ENCODE assay signal across 2 cellular contexts in genomic region chr15:82184355-82184754, GRCh38.
TF ChIP-seq lines count a peak whose summit lies in the region.

No MANE protein-coding gene starts in this region.

TF ChIP-seq in SK-N-SH, 30 proteins besides CTCF, POLR2A, EP300 and RAD21:
- TF ChIP-seq REST (IDR thresholded peaks at IDR 0.05; ENCODE audit: low read depth, low read length), result no peak
- TF ChIP-seq RCOR1 (IDR thresholded peaks at IDR 0.05; ENCODE audit: low read length), result no peak
- no peak for TF ChIP-seq PBX3 (IDR thresholded peaks at IDR 0.05)
- TF ChIP-seq GATA2 (CRISPR knock-in tag; IDR thresholded peaks at IDR 0.05), result no peak
- no peak for TF ChIP-seq FOXJ3 (CRISPR knock-in tag; IDR thresholded peaks at IDR 0.05)
- no peak for TF ChIP-seq ELF1 (IDR thresholded peaks at IDR 0.05)
- TF ChIP-seq RXRA (IDR thresholded peaks at IDR 0.05; ENCODE audit: borderline replicate concordance, low read depth), result no peak
- no peak for TF ChIP-seq MEF2A (IDR thresholded peaks at IDR 0.05; ENCODE audit: borderline replicate concordance, low read depth)
- TF ChIP-seq FOSL2 (IDR thresholded peaks at IDR 0.05; ENCODE audit: borderline replicate concordance, low read depth), result no peak
- no peak for TF ChIP-seq NRF1 (IDR thresholded peaks at IDR 0.05; ENCODE audit: low read depth, low read length)
- no peak for TF ChIP-seq SIN3A (IDR thresholded peaks at IDR 0.05; ENCODE audit: borderline replicate concordance, low read depth, low read length)
- TF ChIP-seq MXI1 (IDR thresholded peaks at IDR 0.05; ENCODE audit: low read depth, low read length), result no peak
- TF ChIP-seq MAX (IDR thresholded peaks at IDR 0.05; ENCODE audit: low read depth), result no peak
- TF ChIP-seq POLR2AphosphoS5 (IDR thresholded peaks at IDR 0.05; ENCODE audit: low read depth, low read length), result no peak
- TF ChIP-seq TAF1 (IDR thresholded peaks at IDR 0.05; ENCODE audit: borderline replicate concordance, low read depth, low read length), result no peak
- no peak for TF ChIP-seq TCF12 (IDR thresholded peaks at IDR 0.05)
- no peak for TF ChIP-seq TEAD4 (IDR thresholded peaks at IDR 0.05; ENCODE audit: borderline replicate concordance, insufficient read depth)
- no peak for TF ChIP-seq GABPA (IDR thresholded peaks at IDR 0.05; ENCODE audit: low read depth)
- no peak for TF ChIP-seq YY1 (IDR thresholded peaks at IDR 0.05; ENCODE audit: low read depth)

TF ChIP-seq in SK-N-SH treated with all-trans-retinoic acid at 6 μM for 48 hours, 23 proteins besides CTCF, POLR2A, EP300 and RAD21 (continued from another document):
- no peak for TF ChIP-seq ARNTL (CRISPR knock-in tag; IDR thresholded peaks at IDR 0.05; ENCODE audit: borderline replicate concordance, low read depth)
- TF ChIP-seq ZFP3 (CRISPR knock-in tag; IDR thresholded peaks at IDR 0.05), result no peak
- no peak for TF ChIP-seq ZNF8 (CRISPR knock-in tag; IDR thresholded peaks at IDR 0.05)
- TF ChIP-seq ZC3H10 (CRISPR knock-in tag; IDR thresholded peaks at IDR 0.05), result no peak
- TF ChIP-seq ZFP30 (CRISPR knock-in tag; IDR thresholded peaks at IDR 0.05), result no peak
- no peak for TF ChIP-seq GLIS3 (CRISPR knock-in tag; IDR thresholded peaks at IDR 0.05)
- TF ChIP-seq ESRRG (CRISPR knock-in tag; IDR thresholded peaks at IDR 0.05), result no peak
- TF ChIP-seq RARB (CRISPR knock-in tag; IDR thresholded peaks at IDR 0.05), result no peak
- TF ChIP-seq OSR1 (CRISPR knock-in tag; IDR thresholded peaks at IDR 0.05), result no peak
- TF ChIP-seq TSHZ2 (CRISPR knock-in tag; IDR thresholded peaks at IDR 0.05), result no peak
- TF ChIP-seq PPARA (CRISPR knock-in tag; IDR thresholded peaks at IDR 0.05; ENCODE audit: borderline replicate concordance), result no peak
- TF ChIP-seq TOX (CRISPR knock-in tag; IDR thresholded peaks at IDR 0.05; ENCODE audit: borderline replicate concordance), result no peak
